In genomic region chr7:128168667-128169210, GRCh38 we compare ENCODE assay signal across 10 cellular contexts.
DNase-seq lines count a peak whose midpoint lies in the region; ATAC-seq, FAIRE-seq and TF ChIP-seq lines count a peak whose summit lies in the region.
"Had no signal": no experiment of that assay in that cellular context is flagged by ENCODE, and none has a peak within 500 bp of the region (broad histone marks: within the 10 kb centered on the region; RNA-seq: fewer than 3 reads in every experiment).

No MANE protein-coding gene starts in this region.

- 15% methylated on average over 9 of the region's 16 CpGs for WGBS in A549 (ENCODE audit: missing lambda C conversion rate)

- H3K4me3 ChIP-seq in A549 (no peak overlapping the region), kidney (ENCODE audit: low read length in 2 of 2) (peak overlapping the region; percentile 17 to 39)

- TF ChIP-seq POLR2A in A549 (IDR thresholded peaks at IDR 0.05; ENCODE audit: low read length), result no peak

- ATAC-seq in A549, result peak in 1 of 2 experiments; percentile 15; a peak in 3 of 6 replicates
- ATAC-seq in activated CD4-positive, CD25-positive, alpha-beta regulatory T cell treated with anti-CD3 and anti-CD28 coated beads, Interleukin-2, amount 50 U/mL, for 24 hours, result no peak
- ATAC-seq in HG03045 (IDR thresholded peaks at IDR 0.05; ENCODE audit: unreplicated experiment), result no peak
- ATAC-seq: left colon had no signal

- in situ Hi-C loops in GM13976 (cut with MboI; ENCODE audit: low sequenced_read_pairs, unreplicated experiment), result no loop called here

- FAIRE-seq in A549 (lab: Jason Lieb, UNC), result no peak
- no peak for FAIRE-seq in kidney (lab: Jason Lieb, UNC)

- CTCF ChIA-PET in A549 (lab: Yijun Ruan, JAX), result interaction anchor here (0.8 to 6.7 kb wide), 4 partner anchors 10 to 40 kb away, joined by 3 to 33 read pairs (median 8); no protein-coding TSS in a partner anchor

- TF ChIP-seq CTCF in A549 (IDR thresholded peaks at IDR 0.05) (no peak), GM13976 (IDR thresholded peaks at IDR 0.05; ENCODE audit: borderline replicate concordance, control extremely low read depth, extremely low read depth, insufficient read depth, missing control alignments) (no peak), kidney (IDR thresholded peaks at IDR 0.05; ENCODE audit: borderline replicate concordance, extremely low read depth, insufficient read depth) (no peak)

- intact Hi-C loops in kidney (cut with DNase I), result no loop called here

- no peak for TF ChIP-seq EP300 in A549 (IDR thresholded peaks at IDR 0.05)

- no peak for TF ChIP-seq RAD21 in A549 (conservative IDR thresholded peaks at IDR 0.05 in 1 of 2, IDR thresholded peaks at IDR 0.05 in 1 of 2)

- no peaks in the 10 kb centered on the region for H3K9me3 ChIP-seq in A549
- H3K9me3 ChIP-seq in kidney (ENCODE audit: control insufficient read depth in 1 of 2, low read length in 2 of 2), result no peaks in the 10 kb centered on the region

- peak overlapping the region; percentile 80; the same call in 1 of the 3 replicates for H3K4me2 ChIP-seq in A549

- H3K9ac ChIP-seq in kidney (ENCODE audit: low read length in 2 of 2), result no peak overlapping the region

- DNase-seq in A549 (ENCODE audit: low read depth in 1 of 2, low spot score in 1 of 2) (no peak), GM13976 (ENCODE audit: low spot score) (peak; percentile 58), astrocyte of the hippocampus (ENCODE audit: low read depth, low spot score) (peak; percentile 71), kidney (peak; percentile 79), midbrain (lab: John Stamatoyannopoulos, UW) (no peak), DMS79 (lab: John Stamatoyannopoulos, UW) (no peak)
- DNase-seq: NCI-H510A had no signal

- no peaks in the 10 kb centered on the region for H3K36me3 ChIP-seq in kidney (ENCODE audit: control insufficient read depth in 1 of 2, insufficient read depth in 2 of 2, low read length in 2 of 2)

- POLR2A ChIA-PET in A549 (lab: Yijun Ruan, JAX), result no interaction called here

- H3K27ac ChIP-seq in A549, result no peak overlapping the region
- no peak overlapping the region for H3K27ac ChIP-seq in kidney (ENCODE audit: low read depth in 2 of 2, low read length in 2 of 2)

- H3K4me1 ChIP-seq in A549 (peaks cover 24% of the 10 kb centered on the region), kidney (ENCODE audit: control insufficient read depth in 1 of 2, insufficient read depth in 1 of 2, low read depth in 1 of 2, low read length in 2 of 2) (peaks cover 0 to 12% of the 10 kb centered on the region in 2 donors)

TF ChIP-seq in A549, 52 proteins besides CTCF, POLR2A, EP300 and RAD21:
- TF ChIP-seq CBX8 (IDR thresholded peaks at IDR 0.05), result peak; percentile 84; the same call in 1 of the 2 replicates
- no peak for TF ChIP-seq MAFK (IDR thresholded peaks at IDR 0.05; ENCODE audit: partially characterized antibody)
- TF ChIP-seq, protein P1, sequence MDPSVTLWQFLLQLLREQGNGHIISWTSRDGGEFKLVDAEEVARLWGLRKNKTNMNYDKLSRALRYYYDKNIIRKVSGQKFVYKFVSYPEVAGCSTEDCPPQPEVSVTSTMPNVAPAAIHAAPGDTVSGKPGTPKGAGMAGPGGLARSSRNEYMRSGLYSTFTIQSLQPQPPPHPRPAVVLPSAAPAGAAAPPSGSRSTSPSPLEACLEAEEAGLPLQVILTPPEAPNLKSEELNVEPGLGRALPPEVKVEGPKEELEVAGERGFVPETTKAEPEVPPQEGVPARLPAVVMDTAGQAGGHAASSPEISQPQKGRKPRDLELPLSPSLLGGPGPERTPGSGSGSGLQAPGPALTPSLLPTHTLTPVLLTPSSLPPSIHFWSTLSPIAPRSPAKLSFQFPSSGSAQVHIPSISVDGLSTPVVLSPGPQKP (IDR thresholded peaks at IDR 0.05; ENCODE audit: low read depth, low read length), result no peak
- peak; percentile 90 for TF ChIP-seq EHMT2 (IDR thresholded peaks at IDR 0.05; ENCODE audit: low read depth)
- no peak for TF ChIP-seq CHD4 (IDR thresholded peaks at IDR 0.05; ENCODE audit: borderline replicate concordance)
- TF ChIP-seq MYC (IDR thresholded peaks at IDR 0.05; ENCODE audit: borderline replicate concordance, low read length), result no peak
- TF ChIP-seq REST (IDR thresholded peaks at IDR 0.05), result peak; percentile 94
- TF ChIP-seq, protein P2, sequence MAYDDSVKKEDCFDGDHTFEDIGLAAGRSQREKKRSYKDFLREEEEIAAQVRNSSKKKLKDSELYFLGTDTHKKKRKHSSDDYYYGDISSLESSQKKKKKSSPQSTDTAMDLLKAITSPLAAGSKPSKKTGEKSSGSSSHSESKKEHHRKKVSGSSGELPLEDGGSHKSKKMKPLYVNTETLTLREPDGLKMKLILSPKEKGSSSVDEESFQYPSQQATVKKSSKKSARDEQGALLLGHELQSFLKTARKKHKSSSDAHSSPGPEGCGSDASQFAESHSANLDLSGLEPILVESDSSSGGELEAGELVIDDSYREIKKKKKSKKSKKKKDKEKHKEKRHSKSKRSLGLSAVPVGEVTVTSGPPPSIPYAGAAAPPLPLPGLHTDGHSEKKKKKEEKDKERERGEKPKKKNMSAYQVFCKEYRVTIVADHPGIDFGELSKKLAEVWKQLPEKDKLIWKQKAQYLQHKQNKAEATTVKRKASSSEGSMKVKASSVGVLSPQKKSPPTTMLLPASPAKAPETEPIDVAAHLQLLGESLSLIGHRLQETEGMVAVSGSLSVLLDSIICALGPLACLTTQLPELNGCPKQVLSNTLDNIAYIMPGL (CRISPR knock-in tag; IDR thresholded peaks at IDR 0.05; ENCODE audit: borderline replicate concordance), result no peak

Comparison
In these comparisons a context has a peak if more than half of its experiments do, and no peak if none do; other contexts are left out.
1. DNase-seq: peak in GM13976 (single experiment), astrocyte of the hippocampus (single experiment) and kidney (single experiment); none in A549 (0 of 2), midbrain (single experiment) and DMS79 (single experiment).